Comparison of ENCODE assay signal across 23 cellular contexts in genomic region chr9:134723491-134723890, GRCh38.
"Had no signal": no experiment of that assay in that cellular context is flagged by ENCODE, and none has a peak within 500 bp of the region (broad histone marks: within the 10 kb centered on the region; RNA-seq: fewer than 3 reads in every experiment).

No MANE protein-coding gene starts in this region.

- H3K27ac ChIP-seq: epithelial cell of prostate, lower lobe of right lung, neural progenitor cell, tibial artery, WERI-Rb-1 had no signal

- H3K9me3 Mint-ChIP-seq: activated CD4-positive, alpha-beta T cell treated with anti-CD3 and anti-CD28 coated beads, Interleukin-2, amount 10 ng/mL, durations not matched to agents 7 days and 5 days; activated naive CD8-positive, alpha-beta T cell treated with anti-CD3 and anti-CD28 coated beads for 36 hours; activated T-cell treated with anti-CD3 and anti-CD28 coated beads, Interleukin-2, amount 50 U/mL, for 24 hours; activated T-helper 17 cell treated with anti-CD3 and anti-CD28 coated beads, Interleukin-2, amount 50 U/mL, for 72 hours; naive thymus-derived CD4-positive, alpha-beta T cell; neural progenitor cell; T-cell had no signal

- H3K27ac Mint-ChIP-seq: activated CD4-positive, alpha-beta T cell treated with anti-CD3 and anti-CD28 coated beads, Interleukin-2, amount 10 ng/mL, durations not matched to agents 7 days and 5 days; activated naive CD8-positive, alpha-beta T cell treated with anti-CD3 and anti-CD28 coated beads for 36 hours; activated T-cell treated with anti-CD3 and anti-CD28 coated beads, Interleukin-2, amount 50 U/mL, for 24 hours; activated T-helper 17 cell treated with anti-CD3 and anti-CD28 coated beads, Interleukin-2, amount 50 U/mL, for 72 hours; naive thymus-derived CD4-positive, alpha-beta T cell; neural progenitor cell; T-cell had no signal

- H3K9me3 ChIP-seq: heart right ventricle, lower lobe of right lung, tibial artery had no signal

- H3K4me3 Mint-ChIP-seq: activated CD4-positive, alpha-beta T cell treated with anti-CD3 and anti-CD28 coated beads, Interleukin-2, amount 10 ng/mL, durations not matched to agents 7 days and 5 days; activated naive CD8-positive, alpha-beta T cell treated with anti-CD3 and anti-CD28 coated beads for 36 hours; activated T-cell treated with anti-CD3 and anti-CD28 coated beads, Interleukin-2, amount 50 U/mL, for 24 hours; activated T-helper 17 cell treated with anti-CD3 and anti-CD28 coated beads, Interleukin-2, amount 50 U/mL, for 72 hours; naive thymus-derived CD4-positive, alpha-beta T cell; neural progenitor cell; T-cell had no signal

- H3K4me3 ChIP-seq: heart right ventricle, lower lobe of right lung, neural progenitor cell, tibial artery had no signal

- H3K4me1 ChIP-seq: lower lobe of right lung, neural progenitor cell had no signal

- H3K4me2 ChIP-seq: neural progenitor cell had no signal

- ATAC-seq: activated T-helper 17 cell treated with anti-CD3 and anti-CD28 coated beads, Interleukin-2, amount 50 U/mL, for 72 hours; left colon; lower lobe of right lung; naive thymus-derived CD4-positive, alpha-beta T cell; stimulated activated naive CD8-positive, alpha-beta T cell treated with anti-CD3 and anti-CD28 coated beads, Interleukin-15, Interleukin-2, amounts not matched to agents 100 U/mL and 50 U/mL, for 24 hours; T-cell had no signal

- H3K9ac ChIP-seq: neural progenitor cell had no signal

- H2AFZ ChIP-seq: neural progenitor cell had no signal

- H3K27me3 ChIP-seq: neural progenitor cell, tibial artery had no signal

- H3K36me3 ChIP-seq: neural progenitor cell, WERI-Rb-1 had no signal

- H3K4me1 Mint-ChIP-seq: neural progenitor cell had no signal

- DNase-seq: activated CD4-positive, alpha-beta T cell treated with anti-CD3 and anti-CD28 coated beads, Interleukin-2, amount 10 ng/mL, durations not matched to agents 7 days and 5 days; activated CD4-positive, CD25-positive, alpha-beta regulatory T cell treated with anti-CD3 and anti-CD28 coated beads, Interleukin-2, amount 50 U/mL, for 72 hours; activated CD8-positive, alpha-beta memory T cell treated with anti-CD3 and anti-CD28 coated beads for 24 hours; activated CD8-positive, alpha-beta memory T cell treated with anti-CD3 and anti-CD28 coated beads, Interleukin-2, amount 50 U/mL, for 4 hours; activated naive CD4-positive, alpha-beta T cell treated with Interleukin-2 at 50 U/mL for 16 hours; activated naive CD8-positive, alpha-beta T cell treated with anti-CD3 and anti-CD28 coated beads for 36 hours; activated T-cell treated with anti-CD3 and anti-CD28 coated beads, Interleukin-2, amount 50 U/mL, for 24 hours; cerebellar nuclear complex; cortex of kidney; islet precursor cell; left colon; lower lobe of right lung; naive thymus-derived CD4-positive, alpha-beta T cell; stimulated activated CD4-positive, alpha-beta T cell treated with anti-CD3 and anti-CD28 coated beads, Interleukin-12 subunit alpha, Interleukin-12 subunit beta, amount 100 ng/mL, for 4 hours; stimulated activated CD4-positive, alpha-beta T cell treated with anti-CD3 and anti-CD28 coated beads, Interleukin-4, amount 100 ng/mL, for 4 hours; stimulated activated naive CD8-positive, alpha-beta T cell treated with anti-CD3 and anti-CD28 coated beads, Interleukin-15, Interleukin-2, amounts not matched to agents 100 U/mL and 50 U/mL, for 24 hours; T-cell; tibial artery; WERI-Rb-1 had no signal

- H3K36me3 Mint-ChIP-seq: activated naive CD8-positive, alpha-beta T cell treated with anti-CD3 and anti-CD28 coated beads for 36 hours; neural progenitor cell; T-cell had no signal
